Comparison of ENCODE assay signal across 5 cellular contexts in genomic region chr10:132888446-132888845, GRCh38. TPM values are rescaled to one million over a fixed set of nuclear protein-coding genes. Genes with fewer than 3 reads are reported as not detected.
"Had no signal": no experiment of that assay in that cellular context is flagged by ENCODE, and none has a peak within 500 bp of the region (broad histone marks: within the 10 kb centered on the region; RNA-seq: fewer than 3 reads in every experiment).

No MANE protein-coding gene starts in this region.

RNA-seq across cellular contexts. Expression of gene CFAP46, which starts 53.9 kb away (rescaled TPM):
- total RNA-seq: OCI-LY7, PC-9, Peyer's patch, RPMI7951, SK-MEL-5 had no signal
